Comparison of ENCODE assay signal across 2 cellular contexts in genomic region chr11:27740362-27741024, GRCh38.
TF ChIP-seq lines count a peak whose summit lies in the region.

No MANE protein-coding gene starts in this region.

TF ChIP-seq in SK-N-SH, 30 proteins besides CTCF, POLR2A, EP300 and RAD21 (continued from another document):
- no peak for TF ChIP-seq REST (IDR thresholded peaks at IDR 0.05; ENCODE audit: low read depth, low read length)

TF ChIP-seq in SK-N-SH treated with all-trans-retinoic acid at 6 μM for 48 hours, 23 proteins besides CTCF, POLR2A, EP300 and RAD21 (continued from another document):
- no peak for TF ChIP-seq CREB5 (CRISPR knock-in tag; IDR thresholded peaks at IDR 0.05; ENCODE audit: low read depth)
